Comparison of ENCODE assay signal across 25 cellular contexts in the genomic region with DNA sequence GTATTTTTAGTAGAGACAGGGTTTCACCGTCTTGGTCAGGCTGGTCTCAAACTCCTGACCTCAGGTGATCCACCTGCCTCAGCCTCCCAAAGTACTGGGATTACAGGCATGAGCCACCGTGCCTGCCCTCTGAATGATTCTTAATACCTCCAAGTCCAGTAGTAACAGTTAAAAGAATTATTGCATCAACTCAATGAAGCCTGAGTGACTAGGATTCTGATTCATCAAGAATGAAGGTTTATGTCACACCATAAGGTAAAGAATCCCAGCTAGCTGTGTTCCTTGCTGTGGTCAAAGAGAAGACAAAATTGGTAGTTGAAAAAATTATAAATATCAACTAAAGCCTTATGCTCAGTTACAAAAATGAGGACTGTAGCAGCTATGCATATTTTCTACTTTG.
"Had no signal": no experiment of that assay in that cellular context is flagged by ENCODE, and none has a peak within 500 bp of the region (broad histone marks: within the 10 kb centered on the region; RNA-seq: fewer than 3 reads in every experiment).

No MANE protein-coding gene starts in this region.

- H3K27ac Mint-ChIP-seq: activated naive CD8-positive, alpha-beta T cell; activated T-cell treated with anti-CD3 and anti-CD28 coated beads, Interleukin-2, amount 50 U/mL, for 24 hours; activated T-helper 17 cell treated with anti-CD3 and anti-CD28 coated beads, Interleukin-2, amount 50 U/mL, for 72 hours; effector memory CD8-positive, alpha-beta T cell; natural killer cell; stimulated activated effector memory CD8-positive, alpha-beta T cell treated with anti-CD3 and anti-CD28 coated beads, Interleukin-12 subunit alpha, Interleukin-12 subunit beta, amount 100 ng/mL, for 72 hours had no signal

- H3K27ac ChIP-seq: adrenal gland, ascending aorta, brain microvascular endothelial cell, dorsolateral prefrontal cortex, left lung, neutrophil, ovary, psoas muscle, tibial artery had no signal

- H3K4me1 ChIP-seq: adrenal gland had no signal

- H3K9me3 ChIP-seq: adrenal gland, ascending aorta, left lung, neutrophil, ovary, psoas muscle, tibial artery had no signal

- H3K4me3 ChIP-seq: adrenal gland, ascending aorta, dorsolateral prefrontal cortex, left lung, lung, ovary, psoas muscle, tibial artery had no signal

- H3K36me3 ChIP-seq: adrenal gland, ascending aorta, brain microvascular endothelial cell, left lung, neutrophil, ovary, tibial artery had no signal

- H3K27me3 ChIP-seq: adrenal gland, ascending aorta, brain microvascular endothelial cell, dorsolateral prefrontal cortex, left lung, neutrophil, ovary had no signal

- H3K27me3 Mint-ChIP-seq: activated naive CD8-positive, alpha-beta T cell; activated T-helper 17 cell treated with anti-CD3 and anti-CD28 coated beads, Interleukin-2, amount 50 U/mL, for 72 hours; stimulated activated naive CD8-positive, alpha-beta T cell treated with anti-CD3 and anti-CD28 coated beads, Interleukin-15, amount 100 ng/mL, for 72 hours had no signal

- DNase-seq: activated CD4-positive, alpha-beta T cell treated with anti-CD3 and anti-CD28 coated beads for 1 hour; activated CD8-positive, alpha-beta memory T cell treated with anti-CD3 and anti-CD28 coated beads for 24 hours; activated CD8-positive, alpha-beta memory T cell treated with anti-CD3 and anti-CD28 coated beads, Interleukin-2, amount 50 U/mL, for 4 hours; activated naive CD4-positive, alpha-beta T cell; activated T-cell treated with anti-CD3 and anti-CD28 coated beads, Interleukin-2, amount 50 U/mL, for 24 hours; adrenal gland; brain microvascular endothelial cell; dorsolateral prefrontal cortex; effector memory CD8-positive, alpha-beta T cell; kidney; left lung; natural killer cell; ovary; psoas muscle; right cardiac atrium; stimulated activated CD4-positive, alpha-beta T cell treated with anti-CD3 and anti-CD28 coated beads, Interleukin-2, amount 100 ng/mL, for 24 hours; stimulated activated naive CD8-positive, alpha-beta T cell treated with anti-CD3 and anti-CD28 coated beads, Interleukin-15, amount 100 ng/mL, for 72 hours; tibial artery had no signal

- H3K4me3 Mint-ChIP-seq: activated naive CD8-positive, alpha-beta T cell; activated T-cell treated with anti-CD3 and anti-CD28 coated beads, Interleukin-2, amount 50 U/mL, for 24 hours; activated T-helper 17 cell treated with anti-CD3 and anti-CD28 coated beads, Interleukin-2, amount 50 U/mL, for 72 hours; central memory CD8-positive, alpha-beta T cell; effector memory CD8-positive, alpha-beta T cell; natural killer cell; stimulated activated effector memory CD8-positive, alpha-beta T cell treated with anti-CD3 and anti-CD28 coated beads, Interleukin-12 subunit alpha, Interleukin-12 subunit beta, amount 100 ng/mL, for 72 hours; stimulated activated naive CD8-positive, alpha-beta T cell treated with anti-CD3 and anti-CD28 coated beads, Interleukin-15, amount 100 ng/mL, for 72 hours had no signal

- H3K36me3 Mint-ChIP-seq: activated naive CD8-positive, alpha-beta T cell; natural killer cell; stimulated activated effector memory CD8-positive, alpha-beta T cell treated with anti-CD3 and anti-CD28 coated beads, Interleukin-12 subunit alpha, Interleukin-12 subunit beta, amount 100 ng/mL, for 72 hours had no signal

- ATAC-seq: activated T-helper 17 cell treated with anti-CD3 and anti-CD28 coated beads, Interleukin-2, amount 50 U/mL, for 72 hours; effector memory CD8-positive, alpha-beta T cell; left lung; natural killer cell; psoas muscle; right cardiac atrium; stimulated activated effector memory CD8-positive, alpha-beta T cell treated with anti-CD3 and anti-CD28 coated beads, Interleukin-12 subunit alpha, Interleukin-12 subunit beta, amount 100 ng/mL, for 72 hours; stimulated activated naive CD8-positive, alpha-beta T cell treated with anti-CD3 and anti-CD28 coated beads, Interleukin-15, amount 100 ng/mL, for 72 hours had no signal

- H3K4me1 Mint-ChIP-seq: central memory CD8-positive, alpha-beta T cell; stimulated activated effector memory CD8-positive, alpha-beta T cell treated with anti-CD3 and anti-CD28 coated beads, Interleukin-12 subunit alpha, Interleukin-12 subunit beta, amount 100 ng/mL, for 72 hours; stimulated activated naive CD8-positive, alpha-beta T cell treated with anti-CD3 and anti-CD28 coated beads, Interleukin-15, amount 100 ng/mL, for 72 hours had no signal

- H3K9me3 Mint-ChIP-seq: activated T-cell treated with anti-CD3 and anti-CD28 coated beads, Interleukin-2, amount 50 U/mL, for 24 hours; activated T-helper 17 cell treated with anti-CD3 and anti-CD28 coated beads, Interleukin-2, amount 50 U/mL, for 72 hours; central memory CD8-positive, alpha-beta T cell; effector memory CD8-positive, alpha-beta T cell; natural killer cell; stimulated activated effector memory CD8-positive, alpha-beta T cell treated with anti-CD3 and anti-CD28 coated beads, Interleukin-12 subunit alpha, Interleukin-12 subunit beta, amount 100 ng/mL, for 72 hours; stimulated activated naive CD8-positive, alpha-beta T cell treated with anti-CD3 and anti-CD28 coated beads, Interleukin-15, amount 100 ng/mL, for 72 hours had no signal
